Comparison of ENCODE assay signal across 32 cellular contexts in genomic region chr1:92519043-92519442, GRCh38. TPM values are rescaled to one million over a fixed set of nuclear protein-coding genes. Genes with fewer than 3 reads are reported as not detected.
"Had no signal": no experiment of that assay in that cellular context is flagged by ENCODE, and none has a peak within 500 bp of the region (broad histone marks: within the 10 kb centered on the region; RNA-seq: fewer than 3 reads in every experiment).

No MANE protein-coding gene starts in this region.

- H3K27me3 ChIP-seq: body of pancreas, brain microvascular endothelial cell, breast epithelium had no signal

- DNase-seq: activated B cell treated with CpG ODN at 0.5 μM for 24 hours; activated CD4-positive, alpha-beta memory T cell treated with anti-CD3 and anti-CD28 coated beads for 36 hours; activated CD4-positive, alpha-beta T cell treated with anti-CD3 and anti-CD28 coated beads for 4 hours; activated CD4-positive, alpha-beta T cell treated with anti-CD3 and anti-CD28 coated beads, Interleukin-2, amount 10 ng/mL, durations not matched to agents 24 days and 14 days; activated CD4-positive, alpha-beta T cell treated with anti-CD3 and anti-CD28 coated beads, Interleukin-2, amount 50 U/mL, for 1 hour; activated CD4-positive, alpha-beta T cell treated with anti-CD3 and anti-CD28 coated beads, Interleukin-2, amount 50 U/mL, for 4 hours; activated CD4-positive, CD25-positive, alpha-beta regulatory T cell treated with anti-CD3 and anti-CD28 coated beads, Interleukin-2, amount 50 U/mL, for 72 hours; activated CD8-positive, alpha-beta memory T cell treated with anti-CD3 and anti-CD28 coated beads, Interleukin-2, amount 50 U/mL, for 4 hours; activated CD8-positive, alpha-beta T cell treated with anti-CD3 and anti-CD28 coated beads for 36 hours; activated effector memory CD4-positive, alpha-beta T cell treated with Interleukin-2 at 50 U/mL for 16 hours; activated gamma-delta T cell; activated naive CD4-positive, alpha-beta T cell treated with anti-CD3 and anti-CD28 coated beads, Interleukin-2, amount 10 ng/mL, durations not matched to agents 7 days and 5 days; activated naive CD4-positive, alpha-beta T cell treated with Interleukin-2 at 50 U/mL for 16 hours; activated naive CD8-positive, alpha-beta T cell treated with anti-CD3 and anti-CD28 coated beads, Interleukin-2, amount 10 ng/mL, durations not matched to agents 7 days and 5 days; activated naive CD8-positive, alpha-beta T cell treated with anti-CD3 and anti-CD28 coated beads, Interleukin-2, amount 50 U/mL, for 24 hours; activated T-cell treated with anti-CD3 and anti-CD28 coated beads for 4 hours; activated T-cell treated with anti-CD3 and anti-CD28 coated beads, Interleukin-2, amount 50 U/mL, for 1 hour; activated T-cell treated with anti-CD3 and anti-CD28 coated beads, Interleukin-2, amount 50 U/mL, for 48 hours; amygdala; aorta; body of pancreas; brain microvascular endothelial cell; central memory CD4-positive, alpha-beta T cell; T-helper 1 cell; T-helper 2 cell; T-helper 9 cell had no signal

- ATAC-seq: activated CD8-positive, alpha-beta T cell treated with anti-CD3 and anti-CD28 coated beads for 36 hours; activated naive CD8-positive, alpha-beta T cell treated with anti-CD3 and anti-CD28 coated beads, Interleukin-2, amount 50 U/mL, for 24 hours; body of pancreas had no signal

- H3K4me1 ChIP-seq: body of pancreas, breast epithelium had no signal

- H3K4me3 ChIP-seq: body of pancreas, breast epithelium, coronary artery had no signal

- FAIRE-seq: astrocyte, colon had no signal

- H3K36me3 ChIP-seq: breast epithelium had no signal

- H3K27ac ChIP-seq: body of pancreas, brain microvascular endothelial cell, breast epithelium, coronary artery, VCaP had no signal

- H3K9me3 ChIP-seq: body of pancreas, breast epithelium had no signal

RNA-seq across cellular contexts. Expression of gene GFI1, which starts 32.3 kb away (rescaled TPM):
- total RNA-seq: cerebellum had no signal
